Comparison of ENCODE assay signal across 18 cellular contexts in genomic region chr1:223175633-223176032, GRCh38. TPM values are rescaled to one million over a fixed set of nuclear protein-coding genes. Genes with fewer than 3 reads are reported as not detected.
DNase-seq lines count a peak whose midpoint lies in the region; ATAC-seq and TF ChIP-seq lines count a peak whose summit lies in the region.
"Had no signal": no experiment of that assay in that cellular context is flagged by ENCODE, and none has a peak within 500 bp of the region (broad histone marks: within the 10 kb centered on the region; RNA-seq: fewer than 3 reads in every experiment).

No MANE protein-coding gene starts in this region.

- ATAC-seq in Right ventricle myocardium inferior: peak; percentile 67
- peak; percentile 17 for ATAC-seq in mucosa of descending colon
- peak; percentile 11 to 83 for ATAC-seq in upper lobe of left lung (ENCODE audit: low FRiP score in 2 of 2)
- ATAC-seq in natural killer cell: no peak
- ATAC-seq: CD8-positive, alpha-beta T cell had no signal

- no peak overlapping the region for H3K9ac ChIP-seq in colonic mucosa (ENCODE audit: low read depth in 2 of 2, low read length in 2 of 2)

- H3K27ac ChIP-seq in right atrium auricular region (no peak overlapping the region), colonic mucosa (peak overlapping the region; percentile 29), upper lobe of left lung (peak overlapping the region; percentile 42 to 78 (median 48))

- peak in 1 of 4 donors; percentile 65 for TF ChIP-seq POLR2A in upper lobe of left lung (IDR thresholded peaks at IDR 0.05)

- TF ChIP-seq CTCF in right atrium auricular region (IDR thresholded peaks at IDR 0.05): no peak
- TF ChIP-seq CTCF in colonic mucosa (IDR thresholded peaks at IDR 0.05): no peak
- TF ChIP-seq CTCF in mucosa of descending colon (IDR thresholded peaks at IDR 0.05): no peak
- no peak for TF ChIP-seq CTCF in upper lobe of left lung (IDR thresholded peaks at IDR 0.05)
- TF ChIP-seq CTCF in natural killer cell (IDR thresholded peaks at IDR 0.05): no peak

- peak overlapping the region in 1 of 2 donors; percentile 6 for H3K27ac Mint-ChIP-seq in natural killer cell
- H3K27ac Mint-ChIP-seq: CD8-positive, alpha-beta T cell; mesothelial cell of epicardium had no signal

- DNase-seq in Right ventricle myocardium inferior (ENCODE audit: missing footprints) (no peak), right atrium auricular region (ENCODE audit: low spot score) (no peak), colonic mucosa (no peak), mucosa of descending colon (peak in 1 of 3 donors; percentile 42), upper lobe of left lung (peak in 1 of 2 donors; percentile 32), natural killer cell (no peak), DMS153 (lab: John Stamatoyannopoulos, UW) (no peak), SK-N-DZ (ENCODE audit: low spot score) (no peak)
- DNase-seq: activated CD4-positive, alpha-beta T cell treated with anti-CD3 and anti-CD28 coated beads for 48 hours; CD8-positive, alpha-beta T cell; central memory CD4-positive, alpha-beta T cell; foreskin melanocyte; NCI-H2081; occipital lobe; stimulated activated CD4-positive, alpha-beta T cell treated with anti-CD3 and anti-CD28 coated beads, Interleukin-12 subunit alpha, Interleukin-12 subunit beta, amount 100 ng/mL, for 4 hours; T-helper 9 cell had no signal

- H3K9me3 ChIP-seq in right atrium auricular region (no peaks in the 10 kb centered on the region), colonic mucosa (no peaks in the 10 kb centered on the region), mucosa of descending colon (no peaks in the 10 kb centered on the region), upper lobe of left lung (no peaks in the 10 kb centered on the region)

- TF ChIP-seq EP300 in upper lobe of left lung (IDR thresholded peaks at IDR 0.05): peak in 1 of 4 donors; percentile 61

- peaks cover 12 to 24% of the 10 kb centered on the region in 2 donors for H3K27me3 Mint-ChIP-seq in natural killer cell (ENCODE audit: low read depth in 2 of 2)

- 62 to 73% methylated on average over 3 of the region's 3 CpGs for WGBS in upper lobe of left lung, 2 donors

- H3K4me1 ChIP-seq in right atrium auricular region (no peaks in the 10 kb centered on the region), colonic mucosa (no peaks in the 10 kb centered on the region), mucosa of descending colon (ENCODE audit: low read depth) (no peaks in the 10 kb centered on the region), upper lobe of left lung (peaks cover 21 to 29% (median 25%) of the 10 kb centered on the region in 4 donors)

- intact Hi-C loops in Right ventricle myocardium inferior (cut with DNase I) (no loop called here), colonic mucosa (cut with DNase I) (no loop called here), mucosa of descending colon (cut with DNase I, micrococcal nuclease) (no loop called here), natural killer cell (cut with micrococcal nuclease) (no loop called here)

- H3K36me3 Mint-ChIP-seq in natural killer cell: no peaks in the 10 kb centered on the region
- H3K36me3 Mint-ChIP-seq: CD8-positive, alpha-beta T cell; mesothelial cell of epicardium had no signal

- H3K4me1 Mint-ChIP-seq in natural killer cell: peaks cover 4 to 11% of the 10 kb centered on the region in 2 donors

- H3K4me3 ChIP-seq in right atrium auricular region: no peak overlapping the region
- H3K4me3 ChIP-seq in colonic mucosa: no peak overlapping the region
- no peak overlapping the region for H3K4me3 ChIP-seq in mucosa of descending colon
- H3K4me3 ChIP-seq in upper lobe of left lung: no peak overlapping the region

- H3K27me3 ChIP-seq in right atrium auricular region: no peaks in the 10 kb centered on the region
- no peaks in the 10 kb centered on the region for H3K27me3 ChIP-seq in colonic mucosa
- no peaks in the 10 kb centered on the region for H3K27me3 ChIP-seq in upper lobe of left lung

- H3K9me3 Mint-ChIP-seq in natural killer cell: no peaks in the 10 kb centered on the region
- H3K9me3 Mint-ChIP-seq: CD8-positive, alpha-beta T cell had no signal

- no peak overlapping the region for H3K4me3 Mint-ChIP-seq in natural killer cell
- H3K4me3 Mint-ChIP-seq: CD8-positive, alpha-beta T cell; mesothelial cell of epicardium had no signal

- H3K36me3 ChIP-seq in right atrium auricular region: no peaks in the 10 kb centered on the region
- no peaks in the 10 kb centered on the region for H3K36me3 ChIP-seq in colonic mucosa
- no peaks in the 10 kb centered on the region for H3K36me3 ChIP-seq in mucosa of descending colon (ENCODE audit: low read depth)
- H3K36me3 ChIP-seq in upper lobe of left lung: no peaks in the 10 kb centered on the region

RNA-seq across cellular contexts. Expression of gene TLR5, which starts 32.6 kb away (rescaled TPM):
- total RNA-seq in Right ventricle myocardium inferior: 3.1 TPM
- 1 to 10 TPM; 1.0 to 3.6 TPM for total RNA-seq in right atrium auricular region
- total RNA-seq in colonic mucosa: 1 to 10 TPM; 1.7 to 3.0 TPM
- 1 to 10 TPM; 2.2 to 6.9 (median 3.9) TPM for total RNA-seq in mucosa of descending colon
- total RNA-seq in upper lobe of left lung: 10 to 100 TPM in 5 of 6 donors, 1 to 10 TPM in 1; 4.1 to 30.4 (median 14.8) TPM
- total RNA-seq in natural killer cell: under 1 TPM; 0.24 to 0.41 (median 0.33) TPM
- not detected in 2 replicates for polyA plus RNA-seq in SK-N-DZ (2014; cell fraction: cytosol; rRNA removed)
- not detected in 2 replicates for polyA plus RNA-seq in SK-N-DZ (2014; cell fraction: nucleus; rRNA removed)
- total RNA-seq: A172 had no signal

Comparison
In these comparisons a context has a peak if more than half of its experiments do, and no peak if none do; other contexts are left out.
1. ATAC-seq: peak in Right ventricle myocardium inferior (single experiment), mucosa of descending colon (single experiment) and upper lobe of left lung (2 of 2); none in natural killer cell (0 of 3).
2. H3K27ac ChIP-seq: peak in colonic mucosa (single experiment) and upper lobe of left lung (4 of 4); none in right atrium auricular region (0 of 2).